In genomic region chr3:66038726-66039589, GRCh38 we compare ENCODE assay signal across 8 cellular contexts. TPM values are rescaled to one million over a fixed set of nuclear protein-coding genes. Genes with fewer than 3 reads are reported as not detected.
DNase-seq lines count a peak whose midpoint lies in the region; ATAC-seq and TF ChIP-seq lines count a peak whose summit lies in the region.

Gene MAGI1, minus strand, starts transcription at chr3:66038918. Its CDS starts 610 bp downstream, at chr3:66038308.

- peak within 1 kb of the TSS; percentile 74 to 76 for H3K4me3 ChIP-seq in esophagus (ENCODE audit: low read depth in 1 of 2, low read length in 2 of 2)

- no peaks in the 10 kb centered on the region for H3K27me3 ChIP-seq in esophagus (ENCODE audit: control insufficient read depth in 1 of 2, insufficient read depth in 2 of 2, low read length in 2 of 2)

- H3K27ac ChIP-seq in esophagus (ENCODE audit: low read depth in 2 of 2, low read length in 1 of 2), result peak within 1 kb of the TSS; percentile 90 to 91

- DNase-seq in Ammon's horn (ENCODE audit: low spot score) (peak; percentile 93), NCI-H2107 (lab: John Stamatoyannopoulos, UW) (peak; percentile 3), WTC11 (ENCODE audit: low spot score) (peak; percentile 92), midbrain (lab: John Stamatoyannopoulos, UW) (peak; percentile 93), stromal cell of bone marrow (ENCODE audit: low read depth) (peak; percentile 93)

- ATAC-seq in GM18867 (IDR thresholded peaks at IDR 0.05; ENCODE audit: unreplicated experiment), result peak; percentile 86
- peak; percentile 72 for ATAC-seq in HG03097 (IDR thresholded peaks at IDR 0.05; ENCODE audit: low FRiP score, unreplicated experiment)
- ATAC-seq in WTC11, result peak; percentile 65

- H3K36me3 Mint-ChIP-seq in WTC11, result peaks cover 5% of the 10 kb centered on the region; the same call in 1 of the 2 replicates

- POLR2A ChIA-PET in WTC11 (lab: Charles Lee), result interaction anchor here (1.2 to 1.6 kb wide), 3 partner anchors 59 to 96 kb away, joined by 3 to 5 read pairs (median 3); no protein-coding TSS in a partner anchor

- no peaks in the 10 kb centered on the region for H3K36me3 ChIP-seq in esophagus (ENCODE audit: control insufficient read depth in 2 of 2, insufficient read depth in 2 of 2, low read length in 1 of 2)

- CTCF ChIA-PET in WTC11 (lab: Charles Lee), result interaction anchor here (1.2 kb wide), 1 partner anchor 80 kb away, joined by 3 read pairs; no protein-coding TSS in a partner anchor

- H3K4me1 ChIP-seq in esophagus (ENCODE audit: control insufficient read depth in 2 of 2, insufficient read depth in 2 of 2, low read length in 1 of 2), result peaks cover 0 to 5% of the 10 kb centered on the region in 2 donors

- H3K9me3 ChIP-seq in esophagus (ENCODE audit: control insufficient read depth in 2 of 2, insufficient read depth in 1 of 2, low read depth in 1 of 2, low read length in 1 of 2), result no peaks in the 10 kb centered on the region

- no peak for TF ChIP-seq CTCF in WTC11 (IDR thresholded peaks at IDR 0.05)

- WGBS in esophagus, 2 donors, result 1 to 2% methylated on average over 73 of the region's 73 CpGs

- H3K9me3 Mint-ChIP-seq in WTC11, result no peaks in the 10 kb centered on the region

- no peaks in the 10 kb centered on the region; the same call in 1 of the 2 replicates for H3K27me3 Mint-ChIP-seq in WTC11 (ENCODE audit: low read depth)

- H3K4me3 Mint-ChIP-seq in WTC11, result peak within 1 kb of the TSS; percentile 98

- H3K27ac Mint-ChIP-seq in WTC11, result peak within 1 kb of the TSS; percentile 99

- H3K4me1 Mint-ChIP-seq in WTC11, result peaks cover 45% of the 10 kb centered on the region

TF ChIP-seq in WTC11, 78 proteins besides CTCF, POLR2A, EP300 and RAD21:
- no peak for TF ChIP-seq FOXK1 (CRISPR knock-in tag; IDR thresholded peaks at IDR 0.05)
- no peak for TF ChIP-seq ZNF396 (CRISPR knock-in tag; IDR thresholded peaks at IDR 0.05; ENCODE audit: borderline replicate concordance)
- peak; percentile 84 for TF ChIP-seq ETV6 (CRISPR knock-in tag; IDR thresholded peaks at IDR 0.05)
- 0 out of 2 replicates have a peak, but pooled peaks have one; percentile 43 for TF ChIP-seq ZNF281 (CRISPR knock-in tag; IDR thresholded peaks at IDR 0.05)
- peak; percentile 81 for TF ChIP-seq PRDM15 (CRISPR knock-in tag; IDR thresholded peaks at IDR 0.05)
- peak; percentile 27; the same call in 1 of the 2 replicates for TF ChIP-seq TEAD1 (CRISPR knock-in tag; IDR thresholded peaks at IDR 0.05)
- peak; percentile 6; the same call in 1 of the 2 replicates for TF ChIP-seq ZNF423 (CRISPR knock-in tag; IDR thresholded peaks at IDR 0.05)
- no peak for TF ChIP-seq GABPB1 (CRISPR knock-in tag; IDR thresholded peaks at IDR 0.05)
- TF ChIP-seq ZBTB43 (CRISPR knock-in tag; IDR thresholded peaks at IDR 0.05), result peak; percentile 100
- peak; percentile 40 for TF ChIP-seq HMGXB4 (CRISPR knock-in tag; IDR thresholded peaks at IDR 0.05)
- TF ChIP-seq KAT7 (CRISPR knock-in tag; IDR thresholded peaks at IDR 0.05; ENCODE audit: borderline replicate concordance), result 0 out of 2 replicates have a peak, but pooled peaks have one; percentile 60
- 0 out of 2 replicates have a peak, but pooled peaks have one; percentile 36 for TF ChIP-seq USF1 (CRISPR knock-in tag; IDR thresholded peaks at IDR 0.05)
- TF ChIP-seq NFYB (CRISPR knock-in tag; conservative IDR thresholded peaks at IDR 0.05; ENCODE audit: low read depth), result peak; percentile 80
- peak; percentile 57 for TF ChIP-seq MAX (CRISPR knock-in tag; IDR thresholded peaks at IDR 0.05)
- peak; percentile 0; the same call in 1 of the 2 replicates for TF ChIP-seq E2F5 (CRISPR knock-in tag; IDR thresholded peaks at IDR 0.05)
- TF ChIP-seq MYBL2 (CRISPR knock-in tag; IDR thresholded peaks at IDR 0.05), result peak; percentile 54; the same call in 1 of the 2 replicates

RNA-seq across cellular contexts. Expression of gene MAGI1, which starts in this region (rescaled TPM):
- 53.0 to 58.2 TPM (median 54.1 TPM) in 3 replicates for total RNA-seq in WTC11 (2021)
- polyA plus RNA-seq in esophagus, result 10 to 100 TPM in 1 of 2 donors, 1 to 10 TPM in 1; 6.0 to 10.6 TPM

Comparison
In these comparisons a context has a peak if more than half of its experiments do, and no peak if none do; other contexts are left out.
1. Peak in every context shown above with its lines: DNase-seq, ATAC-seq, H3K4me3 ChIP-seq and H3K27ac ChIP-seq.
2. DNase-seq: peak in every context shown above with its lines; median percentile 93 in Ammon's horn; 93 in midbrain; 93 in stromal cell of bone marrow; 92 in WTC11; 3 in NCI-H2107.